8 cellular contexts compared by ENCODE assay signal in the genomic region with DNA sequence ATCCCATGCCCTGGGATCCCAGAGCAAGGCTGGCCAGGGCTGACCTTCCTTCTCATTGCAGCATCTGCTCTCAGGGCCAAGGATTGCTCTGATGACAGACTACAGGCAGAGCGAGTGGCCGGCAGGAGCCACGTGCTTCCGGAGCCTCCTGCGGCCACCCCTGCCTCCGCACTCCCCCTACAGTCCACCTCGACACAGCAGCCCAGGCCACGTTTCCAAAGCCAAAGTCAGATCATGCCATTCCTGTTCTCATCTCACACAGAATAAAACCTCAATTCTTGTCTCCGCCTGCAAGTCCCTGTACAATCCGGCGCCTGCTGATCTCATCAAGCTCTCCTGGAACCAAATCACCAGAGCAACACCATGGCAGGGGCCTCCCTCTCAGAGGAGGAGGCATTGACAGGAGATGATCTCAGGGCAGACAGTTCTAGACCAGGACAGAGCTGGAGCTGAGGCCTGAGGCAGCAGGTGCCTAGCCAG. TPM values are rescaled to one million over a fixed set of nuclear protein-coding genes. Genes with fewer than 3 reads are reported as not detected.
DNase-seq lines count a peak whose midpoint lies in the region; ATAC-seq and TF ChIP-seq lines count a peak whose summit lies in the region.

No MANE protein-coding gene starts in this region.

- H3K4me1 Mint-ChIP-seq in activated CD4-positive, alpha-beta T cell treated with anti-CD3 and anti-CD28 coated beads for 36 hours: peaks cover 5% of the 10 kb centered on the region
- peaks cover 8% of the 10 kb centered on the region for H3K4me1 Mint-ChIP-seq in type B pancreatic cell (ENCODE audit: unreplicated experiment)

- no peaks in the 10 kb centered on the region for H3K79me2 ChIP-seq in OCI-LY1 (ENCODE audit: insufficient read depth, low read length)

- no peak overlapping the region for H3K4me2 ChIP-seq in OCI-LY1 (ENCODE audit: low read length)

- H3K9me3 Mint-ChIP-seq in activated CD4-positive, alpha-beta T cell treated with anti-CD3 and anti-CD28 coated beads for 36 hours (ENCODE audit: low read depth): no peaks in the 10 kb centered on the region
- no peaks in the 10 kb centered on the region for H3K9me3 Mint-ChIP-seq in type B pancreatic cell

- H3K9ac ChIP-seq in OCI-LY1 (ENCODE audit: low read length): no peak overlapping the region

- no peaks in the 10 kb centered on the region for H3K36me3 ChIP-seq in OCI-LY1 (ENCODE audit: insufficient read depth, low read length)

- H2AFZ ChIP-seq in OCI-LY1 (ENCODE audit: low read length): no peak overlapping the region

- TF ChIP-seq CTCF in OCI-LY1 (IDR thresholded peaks at IDR 0.05; ENCODE audit: low read length) (peak; percentile 51; the same call in 1 of the 2 replicates), dorsolateral prefrontal cortex (IDR thresholded peaks at IDR 0.05 in 54 of 56, conservative IDR thresholded peaks at IDR 0.05 in 2 of 56; ENCODE audit: low read depth in 1 of 56, partially characterized antibody in 56 of 56) (peak; percentile 42 to 91 (median 76)), type B pancreatic cell (conservative IDR thresholded peaks at IDR 0.05) (peak; percentile 79)

- POLR2A ChIA-PET in activated CD4-positive, alpha-beta T cell treated with anti-CD3 and anti-CD28 coated beads for 36 hours (lab: Charles Lee): no interaction called here

- peaks cover 22% of the 10 kb centered on the region for H3K27me3 Mint-ChIP-seq in activated CD4-positive, alpha-beta T cell treated with anti-CD3 and anti-CD28 coated beads for 36 hours
- peaks cover 10% of the 10 kb centered on the region for H3K27me3 Mint-ChIP-seq in type B pancreatic cell

- H3K27me3 ChIP-seq in OCI-LY1 (ENCODE audit: insufficient read depth, low read length): peaks cover 17% of the 10 kb centered on the region; the same call in 1 of the 2 replicates
- H3K27me3 ChIP-seq in dorsolateral prefrontal cortex: no peaks in the 10 kb centered on the region

- no peak overlapping the region for H3K27ac Mint-ChIP-seq in activated CD4-positive, alpha-beta T cell treated with anti-CD3 and anti-CD28 coated beads for 36 hours
- no peak overlapping the region for H3K27ac Mint-ChIP-seq in type B pancreatic cell

- H4K20me1 ChIP-seq in OCI-LY1 (ENCODE audit: insufficient read depth, low read length): no peaks in the 10 kb centered on the region

- CTCF ChIA-PET in activated CD4-positive, alpha-beta T cell treated with anti-CD3 and anti-CD28 coated beads for 36 hours (lab: Charles Lee): interaction anchor here (0.7 kb wide), 1 partner anchor 100 kb away, joined by 3 read pairs; the partner anchor contains the start of gene NUP50

- peak; percentile 21 for DNase-seq in activated CD4-positive, alpha-beta T cell treated with anti-CD3 and anti-CD28 coated beads for 36 hours
- DNase-seq in activated CD4-positive, alpha-beta T cell treated with anti-CD3 and anti-CD28 coated beads, Interleukin-2, amount 50 U/mL, for 48 hours: no peak
- DNase-seq in dorsolateral prefrontal cortex (peak in 9 of 10 donors; percentile 50 to 80 (median 63)), lung microvascular endothelial cell (ENCODE audit: low read depth in 2 of 2) (peak; percentile 81 to 88), type B pancreatic cell (ENCODE audit: extremely low spot score, unreplicated experiment) (no peak)
- no peak for DNase-seq in stimulated activated CD4-positive, alpha-beta T cell treated with anti-CD3 and anti-CD28 coated beads, Interleukin-12 subunit alpha, Interleukin-12 subunit beta, amount 100 ng/mL, for 4 hours

- H3K9me3 ChIP-seq in OCI-LY1 (ENCODE audit: low read length): no peaks in the 10 kb centered on the region

- H3K9me2 ChIP-seq in OCI-LY1 (ENCODE audit: low read depth, low read length): no peaks in the 10 kb centered on the region

- no peaks in the 10 kb centered on the region for H3K36me3 Mint-ChIP-seq in activated CD4-positive, alpha-beta T cell treated with anti-CD3 and anti-CD28 coated beads for 36 hours (ENCODE audit: low read depth)
- H3K36me3 Mint-ChIP-seq in type B pancreatic cell: no peaks in the 10 kb centered on the region

- no peaks in the 10 kb centered on the region for H3F3A ChIP-seq in OCI-LY1 (ENCODE audit: insufficient read depth, low read length)

- intact Hi-C loops in activated CD4-positive, alpha-beta T cell treated with anti-CD3 and anti-CD28 coated beads for 36 hours (cut with DNase I, micrococcal nuclease): loop anchor here in 1 of 2 experiments (10.0 kb wide), 1 partner anchor 291 kb away; no protein-coding TSS in a partner anchor
- intact Hi-C loops in dorsolateral prefrontal cortex (cut with DNase I): loop anchor here (2.0 to 10.0 kb wide), 4 partner anchors 55 to 162 kb away; partner anchors contain the start of gene NUP50 (in 1 of the 2)

- H3K4me3 ChIP-seq in OCI-LY1 (ENCODE audit: low read depth, low read length, poor library complexity, severe bottlenecking): no peak overlapping the region
- no peak overlapping the region for H3K4me3 ChIP-seq in dorsolateral prefrontal cortex

- H3K27ac ChIP-seq in OCI-LY1 (ENCODE audit: low read depth, low read length, poor library complexity, severe bottlenecking): no peak overlapping the region
- H3K27ac ChIP-seq in dorsolateral prefrontal cortex: peak overlapping the region in 40 of 59 donors; percentile 1 to 74 (median 52)

- H3K4me3 Mint-ChIP-seq in activated CD4-positive, alpha-beta T cell treated with anti-CD3 and anti-CD28 coated beads for 36 hours: no peak overlapping the region
- H3K4me3 Mint-ChIP-seq in type B pancreatic cell: peak overlapping the region; percentile 37

- no peak for ATAC-seq in activated CD4-positive, alpha-beta T cell treated with anti-CD3 and anti-CD28 coated beads for 36 hours
- peak; percentile 36 for ATAC-seq in HG02938 (IDR thresholded peaks at IDR 0.05; ENCODE audit: unreplicated experiment)

- H3K4me1 ChIP-seq in OCI-LY1 (ENCODE audit: insufficient read depth, low read length, severe bottlenecking): peaks cover 32% of the 10 kb centered on the region

RNA-seq across cellular contexts. Expression of gene UPK3A, which starts 20.9 kb away (rescaled TPM):
- not detected for total RNA-seq in activated CD4-positive, alpha-beta T cell treated with anti-CD3 and anti-CD28 coated beads for 36 hours
- total RNA-seq in dorsolateral prefrontal cortex (1 to 10 TPM in 2 of 120 experiments, under 1 TPM in 8, not detected in 110; 0.41 to 1.8 (median 0.82) TPM), lung microvascular endothelial cell (not detected in 2 replicates), type B pancreatic cell (ENCODE audit: low replicate concordance) (0.29 and 0.62 TPM in 2 replicates)

RNA-seq across cellular contexts. Expression of gene KIAA0930, which starts 23.1 kb away (rescaled TPM):
- total RNA-seq in activated CD4-positive, alpha-beta T cell treated with anti-CD3 and anti-CD28 coated beads for 36 hours: 10 to 100 TPM; 24.8 to 29.6 TPM
- total RNA-seq in dorsolateral prefrontal cortex (100 to 1,000 TPM; 174 to 603 (median 325) TPM), lung microvascular endothelial cell (22.7 and 40.1 TPM in 2 replicates), type B pancreatic cell (ENCODE audit: low replicate concordance) (54.1 and 68.0 TPM in 2 replicates)

RNA-seq across cellular contexts. Expression of gene FAM118A, which starts 45.9 kb away (rescaled TPM):
- total RNA-seq in activated CD4-positive, alpha-beta T cell treated with anti-CD3 and anti-CD28 coated beads for 36 hours: 10 to 100 TPM; 25.5 to 29.0 TPM
- 100 to 1,000 TPM in 3 of 120 experiments, 10 to 100 TPM in 117; 13.8 to 116 (median 36.6) TPM for total RNA-seq in dorsolateral prefrontal cortex
- 9.2 and 21.0 TPM in 2 replicates for total RNA-seq in lung microvascular endothelial cell
- 89.7 and 121 TPM in 2 replicates for total RNA-seq in type B pancreatic cell (ENCODE audit: low replicate concordance)

Comparison
In these comparisons a context has a peak if more than half of its experiments do, and no peak if none do; other contexts are left out.
1. DNase-seq: peak in activated CD4-positive, alpha-beta T cell treated with anti-CD3 and anti-CD28 coated beads for 36 hours (single experiment), dorsolateral prefrontal cortex (9 of 10) and lung microvascular endothelial cell (2 of 2); none in activated CD4-positive, alpha-beta T cell treated with anti-CD3 and anti-CD28 coated beads, Interleukin-2, amount 50 U/mL, for 48 hours (0 of 2), type B pancreatic cell (single experiment) and stimulated activated CD4-positive, alpha-beta T cell treated with anti-CD3 and anti-CD28 coated beads, Interleukin-12 subunit alpha, Interleukin-12 subunit beta, amount 100 ng/mL, for 4 hours (single experiment).
2. Peak in every context shown above with its lines, with median percentiles within 50 percentile points of each other: CTCF ChIP-seq.